Comparison of ENCODE assay signal across 12 cellular contexts in genomic region chr17:49566668-49567071, GRCh38. TPM values are rescaled to one million over a fixed set of nuclear protein-coding genes. Genes with fewer than 3 reads are reported as not detected.
A peak's percentile ranks its signal among the peaks of the same experiment; 100 is the strongest.
DNase-seq lines count a peak whose midpoint lies in the region; ATAC-seq and TF ChIP-seq lines count a peak whose summit lies in the region.
"Had no signal": no experiment of that assay in that cellular context is flagged by ENCODE, and none has a peak within 500 bp of the region (broad histone marks: within the 10 kb centered on the region; RNA-seq: fewer than 3 reads in every experiment).

No MANE protein-coding gene starts in this region.

- no peaks in the 10 kb centered on the region for H3F3A ChIP-seq in GM23248 (ENCODE audit: insufficient read depth)

- H3K36me3 ChIP-seq in heart left ventricle (no peaks in the 10 kb centered on the region), left ventricle myocardium inferior (no peaks in the 10 kb centered on the region), sigmoid colon (no peaks in the 10 kb centered on the region), GM23248 (ENCODE audit: low read depth) (no peaks in the 10 kb centered on the region)

- intact Hi-C loops in heart left ventricle (cut with DNase I) (loop anchor here in 9 of 10 donors (2.0 to 10.0 kb wide), 10 partner anchors 211 to 431 kb away; partner anchors contain the start of genes DLX3 (in 6 of the 9) and KAT7 (in 2 of the 9)), left cardiac atrium (cut with DNase I) (loop anchor here (5.0 to 10.0 kb wide), 2 partner anchors 288 to 431 kb away; partner anchors contain the start of gene DLX3 (in 2 of the 2)), left ventricle myocardium inferior (cut with micrococcal nuclease) (loop anchor here (10.0 kb wide), 2 partner anchors 218 to 278 kb away; partner anchors contain the start of genes KAT7 and TAC4), sigmoid colon (cut with DNase I) (loop anchor here (2.0 to 5.0 kb wide), 2 partner anchors 212 to 286 kb away; no protein-coding TSS in a partner anchor)

- ATAC-seq in heart left ventricle (no peak), left cardiac atrium (no peak), HG03521 (IDR thresholded peaks at IDR 0.05; ENCODE audit: unreplicated experiment) (no peak)
- ATAC-seq in activated T-helper 17 cell treated with anti-CD3 and anti-CD28 coated beads, Interleukin-2, amount 50 U/mL, for 72 hours (replicated peaks), result no peak

- H3K79me2 ChIP-seq in GM23248 (ENCODE audit: insufficient read depth), result no peaks in the 10 kb centered on the region

- 67 to 79% (median 76%) methylated on average over 5 of the region's 5 CpGs for WGBS in heart left ventricle, 4 donors
- 61 to 78% methylated on average over 5 of the region's 5 CpGs for WGBS in sigmoid colon, 2 donors
- 68 to 70% methylated on average over 5 of the region's 5 CpGs for WGBS in GM23248 (ENCODE audit: low coverage in 1 of 2, low lambda C conversion rate in 2 of 2, missing lambda C conversion rate in 2 of 2), 2 experiments

- H3K27me3 ChIP-seq in heart left ventricle, result no peaks in the 10 kb centered on the region
- no peaks in the 10 kb centered on the region for H3K27me3 ChIP-seq in left ventricle myocardium inferior (ENCODE audit: low read depth)
- no peaks in the 10 kb centered on the region for H3K27me3 ChIP-seq in sigmoid colon
- no peaks in the 10 kb centered on the region for H3K27me3 ChIP-seq in GM23248 (replicated peaks; ENCODE audit: insufficient read depth)

- peak overlapping the region; percentile 7 to 90 (median 76) for H3K27ac ChIP-seq in heart left ventricle
- H3K27ac ChIP-seq in left ventricle myocardium inferior (replicated peaks), result peak overlapping the region; percentile 83
- peak overlapping the region; percentile 87 to 92 (median 90) for H3K27ac ChIP-seq in sigmoid colon
- H3K27ac ChIP-seq in GM23248, result no peak overlapping the region

- no peak overlapping the region for H3K4me2 ChIP-seq in GM23248 (ENCODE audit: unreplicated experiment)

- peak in 1 of 4 donors; percentile 32 for TF ChIP-seq EP300 in sigmoid colon (IDR thresholded peaks at IDR 0.05)

- no peaks in the 10 kb centered on the region for H3K9me3 Mint-ChIP-seq in activated T-helper 17 cell treated with anti-CD3 and anti-CD28 coated beads, Interleukin-2, amount 50 U/mL, for 72 hours

- DNase-seq in heart left ventricle (no peak), left cardiac atrium (no peak), left ventricle myocardium inferior (no peak), sigmoid colon (peak; percentile 81), DMS 273 (lab: John Stamatoyannopoulos, UW; ENCODE audit: unreplicated experiment) (no peak), GM23248 (no peak)
- DNase-seq: activated effector memory CD4-positive, alpha-beta T cell treated with anti-CD3 and anti-CD28 coated beads, Interleukin-2, amount 50 U/mL, for 16 hours; effector CD8-positive, alpha-beta T cell; GF-D8; mesendoderm had no signal

- no peak for TF ChIP-seq POLR2A in heart left ventricle (IDR thresholded peaks at IDR 0.05)
- TF ChIP-seq POLR2A in sigmoid colon (IDR thresholded peaks at IDR 0.05), result no peak

- H3K9ac ChIP-seq in GM23248, result no peak overlapping the region

- peaks cover 3% of the 10 kb centered on the region for H3K27me3 Mint-ChIP-seq in activated T-helper 17 cell treated with anti-CD3 and anti-CD28 coated beads, Interleukin-2, amount 50 U/mL, for 72 hours

- H3K36me3 Mint-ChIP-seq in activated T-helper 17 cell treated with anti-CD3 and anti-CD28 coated beads, Interleukin-2, amount 50 U/mL, for 72 hours (ENCODE audit: low read depth), result no peaks in the 10 kb centered on the region

- peaks cover 7% of the 10 kb centered on the region for H3K4me1 Mint-ChIP-seq in activated T-helper 17 cell treated with anti-CD3 and anti-CD28 coated beads, Interleukin-2, amount 50 U/mL, for 72 hours

- in situ Hi-C loops in GM23248 (cut with MboI), result loop anchor here (10.0 to 25.0 kb wide), 2 partner anchors 288 to 421 kb away; partner anchors contain the start of gene DLX3

- H2AFZ ChIP-seq in GM23248, result no peak overlapping the region

- no peaks in the 10 kb centered on the region for H3K9me2 ChIP-seq in GM23248 (ENCODE audit: insufficient read depth)

- no peak overlapping the region for H3K27ac Mint-ChIP-seq in activated T-helper 17 cell treated with anti-CD3 and anti-CD28 coated beads, Interleukin-2, amount 50 U/mL, for 72 hours

- no peaks in the 10 kb centered on the region for H3K9me3 ChIP-seq in heart left ventricle
- no peaks in the 10 kb centered on the region for H3K9me3 ChIP-seq in left ventricle myocardium inferior (replicated peaks)
- H3K9me3 ChIP-seq in sigmoid colon, result no peaks in the 10 kb centered on the region
- H3K9me3 ChIP-seq in GM23248 (ENCODE audit: low read depth), result no peaks in the 10 kb centered on the region

- H3K4me1 ChIP-seq in heart left ventricle (peaks cover 0 to 42% (median 26%) of the 10 kb centered on the region in 12 donors), left ventricle myocardium inferior (peaks cover 42% of the 10 kb centered on the region), sigmoid colon (peaks cover 0 to 53% (median 51%) of the 10 kb centered on the region in 4 donors), GM23248 (ENCODE audit: insufficient read depth) (no peaks in the 10 kb centered on the region)

- H4K20me1 ChIP-seq in GM23248 (ENCODE audit: insufficient read depth), result no peaks in the 10 kb centered on the region

- TF ChIP-seq CTCF in heart left ventricle (IDR thresholded peaks at IDR 0.05) (no peak), left ventricle myocardium inferior (IDR thresholded peaks at IDR 0.05; ENCODE audit: borderline replicate concordance) (no peak), sigmoid colon (IDR thresholded peaks at IDR 0.05) (no peak)

- H3K4me3 ChIP-seq in heart left ventricle (no peak overlapping the region), left ventricle myocardium inferior (no peak overlapping the region), sigmoid colon (peak overlapping the region in 1 of 4 donors; percentile 18), GM23248 (no peak overlapping the region)

- H3K4me3 Mint-ChIP-seq in activated T-helper 17 cell treated with anti-CD3 and anti-CD28 coated beads, Interleukin-2, amount 50 U/mL, for 72 hours, result no peak overlapping the region

RNA-seq across cellular contexts. Expression of gene NXPH3, which starts 9.0 kb away (rescaled TPM):
- total RNA-seq in heart left ventricle (1 to 10 TPM; 2.5 to 6.8 (median 4.5) TPM), left cardiac atrium (1 to 10 TPM; 3.6 to 6.5 TPM), left ventricle myocardium inferior (4.0 TPM), sigmoid colon (10 to 100 TPM; 20.2 to 32.6 (median 21.9) TPM)
- polyA plus RNA-seq in heart left ventricle (1 to 10 TPM; 4.0 to 7.9 TPM), sigmoid colon (1 to 10 TPM in 2 of 3 donors, under 1 TPM in 1; 0.23 to 2.4 (median 2.1) TPM), GM23248 (2016; fragmentation: Nextera tagmentation; extraction: Ambion mirVana) (0.30 TPM in 2 replicates)
- total RNA-seq in GM23248 (2014; rRNA removed; shearing (Covaris generic)), result 0.76 and 1.4 TPM in 2 replicates
- total RNA-seq in activated T-helper 17 cell treated with anti-CD3 and anti-CD28 coated beads, Interleukin-2, amount 50 U/mL, for 72 hours, result not detected
